In the genomic region with DNA sequence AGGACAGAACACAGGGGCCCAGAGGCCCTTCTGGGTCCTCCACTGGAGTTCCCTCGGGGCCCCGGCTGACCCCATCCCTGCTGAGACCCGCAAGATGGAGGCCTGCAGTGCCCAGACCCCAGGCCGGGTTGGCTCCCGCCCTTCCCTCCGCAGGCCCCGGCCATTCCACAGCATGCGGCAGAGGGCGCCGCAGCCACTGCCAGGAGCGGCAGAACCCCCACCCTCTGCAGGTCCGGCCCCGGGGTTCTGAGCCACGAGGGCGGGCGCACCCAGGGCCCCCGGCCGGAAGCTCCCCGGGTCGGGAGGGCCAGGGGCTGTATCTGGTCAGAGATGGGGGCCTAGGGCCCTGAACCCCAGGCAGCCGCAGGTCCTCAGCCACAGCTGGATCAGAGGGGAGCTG, we compare ENCODE assay signal across 9 cellular contexts. TPM values are rescaled to one million over a fixed set of nuclear protein-coding genes. Genes with fewer than 3 reads are reported as not detected.
A peak's percentile ranks its signal among the peaks of the same experiment; 100 is the strongest.
DNase-seq lines count a peak whose midpoint lies in the region; ATAC-seq and TF ChIP-seq lines count a peak whose summit lies in the region.
"Had no signal": no experiment of that assay in that cellular context is flagged by ENCODE, and none has a peak within 500 bp of the region (broad histone marks: within the 10 kb centered on the region; RNA-seq: fewer than 3 reads in every experiment).

No MANE protein-coding gene starts in this region.

- H3K36me3 ChIP-seq in GM23338 (ENCODE audit: insufficient read depth) (no peaks in the 10 kb centered on the region), MM.1S (replicated peaks; ENCODE audit: insufficient read depth, low read length) (no peaks in the 10 kb centered on the region)

- H3K27me3 Mint-ChIP-seq in GM23338 (ENCODE audit: insufficient read depth, low read depth, poor library complexity) (peaks cover 9% of the 10 kb centered on the region), WTC11 (ENCODE audit: low read depth) (no peaks in the 10 kb centered on the region)

- no peak overlapping the region for H3K9ac ChIP-seq in MM.1S (ENCODE audit: low read length)

- H3K9me3 Mint-ChIP-seq in GM23338 (no peaks in the 10 kb centered on the region; the same call in 2 of the 3 replicates), WTC11 (no peaks in the 10 kb centered on the region)

- peak overlapping the region; percentile 43 for H2AFZ ChIP-seq in GM23338
- H2AFZ ChIP-seq in MM.1S (ENCODE audit: low read length) = no peak overlapping the region

- ATAC-seq in GM23338 = peak; percentile 88
- ATAC-seq in WTC11 = peak; percentile 81
- ATAC-seq in GM19463 (IDR thresholded peaks at IDR 0.05; ENCODE audit: unreplicated experiment) = no peak
- ATAC-seq: Panc1 had no signal

- peak; percentile 81 for DNase-seq in GM23338 (ENCODE audit: low spot score)
- peak; percentile 77 for DNase-seq in WTC11 (ENCODE audit: low spot score)
- DNase-seq in erythroblast (lab: John Stamatoyannopoulos, UW) = peak; percentile 57 to 62
- DNase-seq in stimulated activated CD4-positive, alpha-beta T cell treated with anti-CD3 and anti-CD28 coated beads, Interleukin-2, amount 100 ng/mL, for 48 hours = peak; percentile 32 to 56
- DNase-seq in MM.1S = no peak
- DNase-seq in mesenteric fat pad (ENCODE audit: low spot score) = no peak

- H3K79me2 ChIP-seq in GM23338 (replicated peaks; ENCODE audit: insufficient read depth) = no peaks in the 10 kb centered on the region
- no peaks in the 10 kb centered on the region for H3K79me2 ChIP-seq in MM.1S (ENCODE audit: low read length)

- H3K4me1 ChIP-seq in GM23338 (ENCODE audit: insufficient read depth) (no peaks in the 10 kb centered on the region), MM.1S (ENCODE audit: low read length) (no peaks in the 10 kb centered on the region)

- H3K27ac Mint-ChIP-seq in GM23338 = no peak overlapping the region
- H3K27ac Mint-ChIP-seq in WTC11 = no peak overlapping the region

- no peaks in the 10 kb centered on the region for H3F3A ChIP-seq in GM23338 (replicated peaks; ENCODE audit: low read depth)
- no peaks in the 10 kb centered on the region for H3F3A ChIP-seq in MM.1S (ENCODE audit: insufficient read depth, low read length)

- H3K4me3 ChIP-seq in GM23338 = no peak overlapping the region
- no peak overlapping the region for H3K4me3 ChIP-seq in MM.1S (ENCODE audit: low read length)

- TF ChIP-seq POLR2A in erythroblast (IDR thresholded peaks at IDR 0.05; ENCODE audit: low read length) = no peak

- H3K36me3 Mint-ChIP-seq in GM23338 (ENCODE audit: low read depth) (no peaks in the 10 kb centered on the region), WTC11 (no peaks in the 10 kb centered on the region)

- CTCF ChIA-PET in WTC11 (lab: Charles Lee) = interaction anchor here (0.6 to 2.0 kb wide), 7 partner anchors 8 to 296 kb away, joined by 3 to 14 read pairs (median 4); a partner anchor contains a TSS

- peak; percentile 46 to 74 for TF ChIP-seq CTCF in GM23338 (conservative IDR thresholded peaks at IDR 0.05; ENCODE audit: low read depth in 2 of 2)
- no peak for TF ChIP-seq CTCF in WTC11 (IDR thresholded peaks at IDR 0.05)
- TF ChIP-seq CTCF in MM.1S (IDR thresholded peaks at IDR 0.05; ENCODE audit: low read length) = no peak

- H3K9me2 ChIP-seq in GM23338 (ENCODE audit: insufficient read depth) = no peaks in the 10 kb centered on the region
- no peaks in the 10 kb centered on the region for H3K9me2 ChIP-seq in MM.1S (replicated peaks; ENCODE audit: insufficient read depth, low read length)

- H3K4me2 ChIP-seq in GM23338 (no peak overlapping the region), MM.1S (ENCODE audit: low read depth, low read length) (no peak overlapping the region)

- H3K27me3 ChIP-seq in GM23338 (ENCODE audit: insufficient read depth) (no peaks in the 10 kb centered on the region), MM.1S (replicated peaks; ENCODE audit: insufficient read depth, low read length) (peaks cover 64% of the 10 kb centered on the region)

- no peaks in the 10 kb centered on the region for H3K9me3 ChIP-seq in MM.1S (replicated peaks; ENCODE audit: insufficient read depth, low read length)

- H3K27ac ChIP-seq in GM23338 (ENCODE audit: low read depth) (no peak overlapping the region), MM.1S (ENCODE audit: low read length) (no peak overlapping the region)

- POLR2A ChIA-PET in WTC11 (lab: Charles Lee) = interaction anchor here (1.3 kb wide), 1 partner anchor 8 kb away, joined by 3 read pairs; a partner anchor contains a TSS

- H3K4me3 Mint-ChIP-seq in GM23338 (no peak overlapping the region), WTC11 (no peak overlapping the region)

- no peaks in the 10 kb centered on the region for H3K4me1 Mint-ChIP-seq in GM23338
- H3K4me1 Mint-ChIP-seq in WTC11 = no peaks in the 10 kb centered on the region

- H4K20me1 ChIP-seq in GM23338 (replicated peaks; ENCODE audit: insufficient read depth) (no peaks in the 10 kb centered on the region), MM.1S (ENCODE audit: insufficient read depth, low read length) (no peaks in the 10 kb centered on the region)

TF ChIP-seq in GM23338, 12 proteins besides CTCF, POLR2A, EP300 and RAD21 (continues in another document):
- no peak for TF ChIP-seq ZNF331 (CRISPR knock-in tag; IDR thresholded peaks at IDR 0.05; ENCODE audit: low read depth)
- TF ChIP-seq, protein P1, sequence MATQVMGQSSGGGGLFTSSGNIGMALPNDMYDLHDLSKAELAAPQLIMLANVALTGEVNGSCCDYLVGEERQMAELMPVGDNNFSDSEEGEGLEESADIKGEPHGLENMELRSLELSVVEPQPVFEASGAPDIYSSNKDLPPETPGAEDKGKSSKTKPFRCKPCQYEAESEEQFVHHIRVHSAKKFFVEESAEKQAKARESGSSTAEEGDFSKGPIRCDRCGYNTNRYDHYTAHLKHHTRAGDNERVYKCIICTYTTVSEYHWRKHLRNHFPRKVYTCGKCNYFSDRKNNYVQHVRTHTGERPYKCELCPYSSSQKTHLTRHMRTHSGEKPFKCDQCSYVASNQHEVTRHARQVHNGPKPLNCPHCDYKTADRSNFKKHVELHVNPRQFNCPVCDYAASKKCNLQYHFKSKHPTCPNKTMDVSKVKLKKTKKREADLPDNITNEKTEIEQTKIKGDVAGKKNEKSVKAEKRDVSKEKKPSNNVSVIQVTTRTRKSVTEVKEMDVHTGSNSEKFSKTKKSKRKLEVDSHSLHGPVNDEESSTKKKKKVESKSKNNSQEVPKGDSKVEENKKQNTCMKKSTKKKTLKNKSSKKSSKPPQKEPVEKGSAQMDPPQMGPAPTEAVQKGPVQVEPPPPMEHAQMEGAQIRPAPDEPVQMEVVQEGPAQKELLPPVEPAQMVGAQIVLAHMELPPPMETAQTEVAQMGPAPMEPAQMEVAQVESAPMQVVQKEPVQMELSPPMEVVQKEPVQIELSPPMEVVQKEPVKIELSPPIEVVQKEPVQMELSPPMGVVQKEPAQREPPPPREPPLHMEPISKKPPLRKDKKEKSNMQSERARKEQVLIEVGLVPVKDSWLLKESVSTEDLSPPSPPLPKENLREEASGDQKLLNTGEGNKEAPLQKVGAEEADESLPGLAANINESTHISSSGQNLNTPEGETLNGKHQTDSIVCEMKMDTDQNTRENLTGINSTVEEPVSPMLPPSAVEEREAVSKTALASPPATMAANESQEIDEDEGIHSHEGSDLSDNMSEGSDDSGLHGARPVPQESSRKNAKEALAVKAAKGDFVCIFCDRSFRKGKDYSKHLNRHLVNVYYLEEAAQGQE (IDR thresholded peaks at IDR 0.05; ENCODE audit: unreplicated experiment) = no peak

TF ChIP-seq in WTC11, 78 proteins besides CTCF, POLR2A, EP300 and RAD21:
- TF ChIP-seq RELA (CRISPR knock-in tag; IDR thresholded peaks at IDR 0.05; ENCODE audit: borderline replicate concordance) = no peak
- TF ChIP-seq, protein P2, sequence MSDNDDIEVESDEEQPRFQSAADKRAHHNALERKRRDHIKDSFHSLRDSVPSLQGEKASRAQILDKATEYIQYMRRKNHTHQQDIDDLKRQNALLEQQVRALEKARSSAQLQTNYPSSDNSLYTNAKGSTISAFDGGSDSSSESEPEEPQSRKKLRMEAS (CRISPR knock-in tag; IDR thresholded peaks at IDR 0.05) = 0 out of 2 replicates have a peak, but pooled peaks have one; percentile 31

RNA-seq across cellular contexts. Expression of a gene that starts 2.4 kb away (rescaled TPM):
- not detected in 2 replicates for total RNA-seq in GM23338 (2014; rRNA removed; shearing (Covaris generic))
- not detected in 2 replicates for polyA plus RNA-seq in GM23338 (2016; fragmentation: Nextera tagmentation; extraction: Ambion mirVana)
- total RNA-seq in WTC11 (2021) = not detected in 3 replicates
- 0.35 TPM for total RNA-seq in mesenteric fat pad
- polyA plus RNA-seq: liver had no signal

RNA-seq across cellular contexts. Expression of a gene that starts 8.0 kb away (rescaled TPM):
- total RNA-seq in GM23338 (2014; rRNA removed; shearing (Covaris generic)) = 14.2 and 23.9 TPM in 2 replicates
- 25.8 and 27.1 TPM in 2 replicates for polyA plus RNA-seq in GM23338 (2016; fragmentation: Nextera tagmentation; extraction: Ambion mirVana)
- 16.2 to 17.0 TPM (median 16.9 TPM) in 3 replicates for total RNA-seq in WTC11 (2021)
- total RNA-seq in mesenteric fat pad = 13.0 TPM

RNA-seq across cellular contexts. Expression of a gene that starts 14.0 kb away (rescaled TPM):
- 24.8 and 28.7 TPM in 2 replicates for total RNA-seq in GM23338 (2014; rRNA removed; shearing (Covaris generic))
- polyA plus RNA-seq in GM23338 (2016; fragmentation: Nextera tagmentation; extraction: Ambion mirVana) = 10.8 and 16.7 TPM in 2 replicates
- total RNA-seq in WTC11 (2021) (42.0 to 53.3 TPM (median 42.3 TPM) in 3 replicates), mesenteric fat pad (14.5 TPM)

RNA-seq across cellular contexts. Expression of a gene that starts 15.8 kb away (rescaled TPM):
- not detected in 2 replicates for total RNA-seq in GM23338 (2014; rRNA removed; shearing (Covaris generic))
- 0.31 and 0.49 TPM in 2 replicates for polyA plus RNA-seq in GM23338 (2016; fragmentation: Nextera tagmentation; extraction: Ambion mirVana)
- total RNA-seq in WTC11 (2021) = 0.46 to 1.2 TPM (median 1.1 TPM) in 3 replicates
- 0.45 TPM for total RNA-seq in mesenteric fat pad

RNA-seq across cellular contexts. Expression of a gene that starts 46.3 kb away (rescaled TPM):
- total RNA-seq in GM23338 (2014; rRNA removed; shearing (Covaris generic)) = 35.9 and 53.8 TPM in 2 replicates
- 13.8 and 17.4 TPM in 2 replicates for polyA plus RNA-seq in GM23338 (2016; fragmentation: Nextera tagmentation; extraction: Ambion mirVana)
- 80.6 to 94.1 TPM (median 90.0 TPM) in 3 replicates for total RNA-seq in WTC11 (2021)
- total RNA-seq in mesenteric fat pad = 80.8 TPM

Comparison
In these comparisons a context has a peak if more than half of its experiments do, and no peak if none do; other contexts are left out.
1. DNase-seq: peak in GM23338 (single experiment), WTC11 (single experiment), erythroblast (2 of 2) and stimulated activated CD4-positive, alpha-beta T cell treated with anti-CD3 and anti-CD28 coated beads, Interleukin-2, amount 100 ng/mL, for 48 hours (2 of 2); none in MM.1S (single experiment) and mesenteric fat pad (single experiment).
2. CTCF ChIP-seq: peak in GM23338 (2 of 2); none in WTC11 (single experiment) and MM.1S (single experiment).